9 cellular contexts compared by ENCODE assay signal in genomic region chr6:123380257-123380656, GRCh38.
DNase-seq lines count a peak whose midpoint lies in the region; ATAC-seq and TF ChIP-seq lines count a peak whose summit lies in the region.
"Had no signal": no experiment of that assay in that cellular context is flagged by ENCODE, and none has a peak within 500 bp of the region (broad histone marks: within the 10 kb centered on the region; RNA-seq: fewer than 3 reads in every experiment).

No MANE protein-coding gene starts in this region.

- H2AFZ ChIP-seq in ACC112 (ENCODE audit: low read length, unreplicated experiment) (peak overlapping the region; percentile 17), HCT116 (ENCODE audit: low read depth, low read length, poor library complexity, severe bottlenecking) (no peak overlapping the region), osteoblast (ENCODE audit: low read length) (no peak overlapping the region)

- H3K36me3 ChIP-seq in ACC112 (ENCODE audit: insufficient read depth, low read length) (no peaks in the 10 kb centered on the region), HCT116 (ENCODE audit: control insufficient read depth in 1 of 2, insufficient read depth in 2 of 2, low read length in 2 of 2) (no peaks in the 10 kb centered on the region), osteoblast (ENCODE audit: insufficient read depth, low read length) (no peaks in the 10 kb centered on the region), sigmoid colon (no peaks in the 10 kb centered on the region)
- H3K36me3 ChIP-seq: neutrophil had no signal

- POLR2A ChIA-PET in HCT116 (lab: Charles Lee) = no interaction called here

- no peak for TF ChIP-seq POLR2A in HCT116 (IDR thresholded peaks at IDR 0.05; ENCODE audit: borderline replicate concordance, extremely low read depth, insufficient read depth, insufficient read length)
- TF ChIP-seq POLR2A in sigmoid colon (IDR thresholded peaks at IDR 0.05) = no peak

- ATAC-seq in HCT116 (peak; percentile 90), GM21737 (IDR thresholded peaks at IDR 0.05; ENCODE audit: unreplicated experiment) (no peak)

- H3K79me2 ChIP-seq in ACC112 (ENCODE audit: control insufficient read depth, insufficient read depth, low read length, unreplicated experiment) (no peaks in the 10 kb centered on the region), HCT116 (ENCODE audit: insufficient read depth, low read length) (no peaks in the 10 kb centered on the region), osteoblast (ENCODE audit: insufficient read depth, low read length) (no peaks in the 10 kb centered on the region)

- H3K4me1 ChIP-seq in ACC112 (ENCODE audit: control insufficient read depth, insufficient read depth, low read length, unreplicated experiment) = no peaks in the 10 kb centered on the region
- H3K4me1 ChIP-seq in HCT116 (ENCODE audit: control insufficient read depth in 1 of 2, insufficient read depth in 2 of 2, low read length in 2 of 2) = no peaks in the 10 kb centered on the region
- no peaks in the 10 kb centered on the region for H3K4me1 ChIP-seq in osteoblast (ENCODE audit: insufficient read depth, low read length)
- no peaks in the 10 kb centered on the region for H3K4me1 ChIP-seq in sigmoid colon

- WGBS in sigmoid colon, 2 donors = 21 to 39% methylated on average over 5 of the region's 5 CpGs

- H4K20me1 ChIP-seq in HCT116 (ENCODE audit: insufficient read depth) (no peaks in the 10 kb centered on the region; the same call in 1 of the 2 replicates), osteoblast (ENCODE audit: insufficient read depth, low read length) (no peaks in the 10 kb centered on the region)

- H3K9me3 ChIP-seq in HCT116 (ENCODE audit: control insufficient read depth in 1 of 2, insufficient read depth in 1 of 2, low read depth in 1 of 2, low read length in 2 of 2) (no peaks in the 10 kb centered on the region), osteoblast (ENCODE audit: low read depth, low read length) (no peaks in the 10 kb centered on the region), sigmoid colon (no peaks in the 10 kb centered on the region)
- H3K9me3 ChIP-seq: neutrophil had no signal

- no peaks in the 10 kb centered on the region; the same call in 1 of the 2 replicates for H3K27me3 ChIP-seq in ACC112 (ENCODE audit: insufficient read depth, low read length)
- peaks cover 26% of the 10 kb centered on the region for H3K27me3 ChIP-seq in HCT116 (ENCODE audit: insufficient read depth, low read length)
- H3K27me3 ChIP-seq in osteoblast (ENCODE audit: insufficient read depth, low read length) = no peaks in the 10 kb centered on the region
- H3K27me3 ChIP-seq in sigmoid colon = no peaks in the 10 kb centered on the region
- H3K27me3 ChIP-seq: neutrophil had no signal

- no peak overlapping the region for H3K9ac ChIP-seq in HCT116 (ENCODE audit: low read length)

- H3K4me3 ChIP-seq in ACC112 (ENCODE audit: low read depth, low read length) = 0 out of 2 replicates have a peak overlapping the region, but pooled peaks have one; percentile 17
- H3K4me3 ChIP-seq in HCT116 (replicated peaks in 1 of 2; ENCODE audit: low read depth in 1 of 2, low read length in 2 of 2) = no peak overlapping the region
- no peak overlapping the region for H3K4me3 ChIP-seq in osteoblast (ENCODE audit: insufficient read depth, low read length)
- no peak overlapping the region for H3K4me3 ChIP-seq in sigmoid colon

- DNase-seq in HCT116 (ENCODE audit: low read depth, low spot score) (no peak), NCI-H2171 treated with DMSO at 0.1 percent for 48 hours (lab: John Stamatoyannopoulos, UW) (peak; percentile 76), cerebellar cortex (ENCODE audit: low spot score) (peak; percentile 69), osteoblast (ENCODE audit: insufficient read length, low spot score, missing footprints) (peak; percentile 19), dedifferentiated amniotic fluid mesenchymal stem cell (ENCODE audit: extremely low spot score) (no peak), sigmoid colon (no peak)

- H3K4me2 ChIP-seq in HCT116 (ENCODE audit: low read length) (no peak overlapping the region), osteoblast (ENCODE audit: insufficient read depth, low read length) (no peak overlapping the region)

- TF ChIP-seq EP300 in sigmoid colon (IDR thresholded peaks at IDR 0.05) = no peak

- CTCF ChIA-PET in HCT116 (lab: Charles Lee) = interaction anchor here (0.6 to 2.4 kb wide), 6 partner anchors 10 to 511 kb away, joined by 3 to 41 read pairs (median 3); no protein-coding TSS in a partner anchor

- peak; percentile 12 to 43 (median 29); a peak in 4 of 6 replicates for TF ChIP-seq CTCF in HCT116 (IDR thresholded peaks at IDR 0.05 in 2 of 3, conservative IDR thresholded peaks at IDR 0.05 in 1 of 3; ENCODE audit: borderline replicate concordance in 1 of 3, insufficient read depth in 1 of 3, low read depth in 2 of 3, low read length in 2 of 3)
- peak; percentile 15 for TF ChIP-seq CTCF in osteoblast (IDR thresholded peaks at IDR 0.05; ENCODE audit: extremely low read depth, low read depth, low read length)
- no peak for TF ChIP-seq CTCF in sigmoid colon (IDR thresholded peaks at IDR 0.05)

- intact Hi-C loops in HCT116 (cut with micrococcal nuclease) = loop anchor here (1.0 kb wide), 1 partner anchor 511 kb away; no protein-coding TSS in a partner anchor
- intact Hi-C loops in sigmoid colon (cut with DNase I) = no loop called here

- no peak overlapping the region for H3K27ac ChIP-seq in ACC112 (ENCODE audit: low read depth, low read length)
- H3K27ac ChIP-seq in HCT116 (ENCODE audit: low read depth, low read length) = no peak overlapping the region
- H3K27ac ChIP-seq in osteoblast (ENCODE audit: low read depth, low read length) = no peak overlapping the region
- H3K27ac ChIP-seq in sigmoid colon = no peak overlapping the region
- H3K27ac ChIP-seq: neutrophil had no signal

- BruUV-seq in HCT116 (replicated peaks; lab: Mats Ljungman, UMichigan) = no TSS peak

- peak; percentile 42 for TF ChIP-seq RAD21 in HCT116 (IDR thresholded peaks at IDR 0.05; ENCODE audit: low read depth)

- no peaks in the 10 kb centered on the region for H3K9me2 ChIP-seq in HCT116 (ENCODE audit: insufficient read depth)

- RAD21 ChIA-PET in HCT116 (lab: Charles Lee; ENCODE audit: low non-redundant PET in 1 of 2, low total read pairs in 2 of 2, uncharacterized antibody in 2 of 2, unreplicated experiment in 2 of 2) = interaction anchor here in 1 of 2 experiments (1.7 kb wide), 1 partner anchor 511 kb away, joined by 4 read pairs; no protein-coding TSS in a partner anchor

TF ChIP-seq in HCT116, 20 proteins besides CTCF, POLR2A, EP300 and RAD21:
- TF ChIP-seq ZFX (IDR thresholded peaks at IDR 0.05) (no peak), POLR2AphosphoS5 (IDR thresholded peaks at IDR 0.05; ENCODE audit: low read depth, low read length) (no peak), YY1 (IDR thresholded peaks at IDR 0.05; ENCODE audit: extremely low read depth, insufficient replicate concordance, low read depth, low read length) (no peak)

Comparison
In these comparisons a context has a peak if more than half of its experiments do, and no peak if none do; other contexts are left out.
1. DNase-seq: peak in NCI-H2171 treated with DMSO at 0.1 percent for 48 hours (single experiment), cerebellar cortex (single experiment) and osteoblast (single experiment); none in HCT116 (single experiment), dedifferentiated amniotic fluid mesenchymal stem cell (single experiment) and sigmoid colon (single experiment).
2. CTCF ChIP-seq: peak in HCT116 (3 of 3) and osteoblast (single experiment); none in sigmoid colon (0 of 4).